9 cellular contexts compared by ENCODE assay signal in genomic region chr4:997375-998071, GRCh38. TPM values are rescaled to one million over a fixed set of nuclear protein-coding genes. Genes with fewer than 3 reads are reported as not detected.
DNase-seq lines count a peak whose midpoint lies in the region; ATAC-seq, FAIRE-seq and TF ChIP-seq lines count a peak whose summit lies in the region.
"Had no signal": no experiment of that assay in that cellular context is flagged by ENCODE, and none has a peak within 500 bp of the region (broad histone marks: within the 10 kb centered on the region; RNA-seq: fewer than 3 reads in every experiment).

No MANE protein-coding gene starts in this region.

- ATAC-seq in HCT116: no peak
- ATAC-seq in HG02885 (IDR thresholded peaks at IDR 0.05; ENCODE audit: poor library complexity, unreplicated experiment): no peak
- ATAC-seq: mucosa of descending colon had no signal

- CTCF ChIA-PET in HCT116 (lab: Charles Lee): no interaction called here
- CTCF ChIA-PET in endothelial cell of umbilical vein (lab: Charles Lee): no interaction called here

- TF ChIP-seq POLR2A in HCT116 (IDR thresholded peaks at IDR 0.05; ENCODE audit: borderline replicate concordance, extremely low read depth, insufficient read depth, insufficient read length) (no peak), endothelial cell of umbilical vein (IDR thresholded peaks at IDR 0.05; ENCODE audit: low read depth, low read length) (no peak)

- no peak for TF ChIP-seq RAD21 in HCT116 (IDR thresholded peaks at IDR 0.05; ENCODE audit: low read depth)

- dilution Hi-C loops in endothelial cell of umbilical vein (cut with MboI; ENCODE audit: extremely low pct_ligation_motif_present, low sequenced_read_pairs): no loop called here

- H3K27ac ChIP-seq in HCT116 (ENCODE audit: low read depth, low read length) (no peak overlapping the region), endothelial cell of umbilical vein (ENCODE audit: insufficient read depth, low read depth, low read length) (no peak overlapping the region)

- H3K27me3 ChIP-seq in HCT116 (ENCODE audit: insufficient read depth, low read length): no peaks in the 10 kb centered on the region
- peaks cover 28 to 33% of the 10 kb centered on the region in 2 experiments for H3K27me3 ChIP-seq in endothelial cell of umbilical vein (ENCODE audit: control insufficient read depth in 2 of 2, insufficient read depth in 2 of 2, low read length in 2 of 2)

- no peak overlapping the region for H3K4me3 ChIP-seq in HCT116 (replicated peaks in 1 of 2; ENCODE audit: low read depth in 1 of 2, low read length in 2 of 2)
- H3K4me3 ChIP-seq in endothelial cell of umbilical vein (replicated peaks in 1 of 3; ENCODE audit: insufficient read depth in 1 of 3, low read depth in 1 of 3, low read length in 3 of 3): no peak overlapping the region
- H3K4me3 ChIP-seq: mucosa of descending colon had no signal

- H3K79me2 ChIP-seq in HCT116 (ENCODE audit: insufficient read depth, low read length) (no peaks in the 10 kb centered on the region), endothelial cell of umbilical vein (ENCODE audit: control insufficient read depth, insufficient read depth, low read length) (no peaks in the 10 kb centered on the region)

- H3K4me1 ChIP-seq in HCT116 (ENCODE audit: control insufficient read depth in 1 of 2, insufficient read depth in 2 of 2, low read length in 2 of 2) (peaks cover 10 to 15% of the 10 kb centered on the region in 2 experiments), endothelial cell of umbilical vein (ENCODE audit: control insufficient read depth, extremely low read depth, insufficient read depth, low read length) (peaks cover 3% of the 10 kb centered on the region)

- no peaks in the 10 kb centered on the region for H3K9me1 ChIP-seq in endothelial cell of umbilical vein (replicated peaks; ENCODE audit: control insufficient read depth, extremely low read depth, insufficient read depth, low read length)

- no peaks in the 10 kb centered on the region for H3K9me3 ChIP-seq in HCT116 (ENCODE audit: control insufficient read depth in 1 of 2, insufficient read depth in 1 of 2, low read depth in 1 of 2, low read length in 2 of 2)
- no peaks in the 10 kb centered on the region for H3K9me3 ChIP-seq in endothelial cell of umbilical vein (replicated peaks; ENCODE audit: control insufficient read depth, insufficient read depth, low read length)
- H3K9me3 ChIP-seq: mucosa of descending colon had no signal

- no peaks in the 10 kb centered on the region for H4K20me1 ChIP-seq in HCT116 (ENCODE audit: insufficient read depth)
- H4K20me1 ChIP-seq in endothelial cell of umbilical vein (replicated peaks; ENCODE audit: control insufficient read depth, extremely low read depth, insufficient read depth, low read length): no peaks in the 10 kb centered on the region

- DNase-seq in 8988T (peak; percentile 78), HCT116 (ENCODE audit: low read depth, low spot score) (no peak), endothelial cell of umbilical vein (ENCODE audit: low read depth, low spot score) (no peak), myocyte (ENCODE audit: low read depth) (peak; percentile 20), GF-D8 (lab: John Stamatoyannopoulos, UW) (no peak), hippocampal formation (lab: John Stamatoyannopoulos, UW) (no peak), NCI-H187 treated with DMSO at 0.1 percent for 48 hours (lab: John Stamatoyannopoulos, UW) (no peak)

- intact Hi-C loops in HCT116 (cut with micrococcal nuclease): no loop called here
- intact Hi-C loops in endothelial cell of umbilical vein (cut with micrococcal nuclease): no loop called here

- BruUV-seq in HCT116 (replicated peaks; lab: Mats Ljungman, UMichigan) (no TSS peak), endothelial cell of umbilical vein (replicated peaks; lab: Mats Ljungman, UMichigan) (no TSS peak)

- H3K9ac ChIP-seq in HCT116 (ENCODE audit: low read length): no peak overlapping the region
- no peak overlapping the region for H3K9ac ChIP-seq in endothelial cell of umbilical vein (replicated peaks; ENCODE audit: extremely low read depth, insufficient read depth, low read length)

- H3K36me3 ChIP-seq in HCT116 (ENCODE audit: control insufficient read depth in 1 of 2, insufficient read depth in 2 of 2, low read length in 2 of 2): no peaks in the 10 kb centered on the region
- no peaks in the 10 kb centered on the region for H3K36me3 ChIP-seq in endothelial cell of umbilical vein (ENCODE audit: control insufficient read depth in 2 of 2, extremely low read depth in 1 of 2, insufficient read depth in 2 of 2, low read length in 2 of 2)

- H2AFZ ChIP-seq in HCT116 (ENCODE audit: low read depth, low read length, poor library complexity, severe bottlenecking) (no peak overlapping the region), endothelial cell of umbilical vein (ENCODE audit: low read depth, low read length) (no peak overlapping the region)

- TF ChIP-seq CTCF in HCT116 (IDR thresholded peaks at IDR 0.05 in 2 of 3, conservative IDR thresholded peaks at IDR 0.05 in 1 of 3; ENCODE audit: borderline replicate concordance in 1 of 3, insufficient read depth in 1 of 3, low read depth in 2 of 3, low read length in 2 of 3): no peak
- TF ChIP-seq CTCF in endothelial cell of umbilical vein (IDR thresholded peaks at IDR 0.05; ENCODE audit: extremely low read depth in 1 of 2, insufficient read depth in 1 of 2, low read depth in 1 of 2, low read length in 2 of 2): no peak

- no peak for FAIRE-seq in endothelial cell of umbilical vein (lab: Jason Lieb, UNC)

- H3K4me2 ChIP-seq in HCT116 (ENCODE audit: low read length) (peak overlapping the region; percentile 28; the same call in 1 of the 2 replicates), endothelial cell of umbilical vein (ENCODE audit: insufficient read depth, low read length) (no peak overlapping the region)

- RAD21 ChIA-PET in HCT116 (lab: Charles Lee; ENCODE audit: low non-redundant PET in 1 of 2, low total read pairs in 2 of 2, uncharacterized antibody in 2 of 2, unreplicated experiment in 2 of 2): no interaction called here

- POLR2A ChIA-PET in HCT116 (lab: Charles Lee) (no interaction called here), endothelial cell of umbilical vein (lab: Charles Lee) (no interaction called here)

- H3K9me2 ChIP-seq in HCT116 (ENCODE audit: insufficient read depth): no peaks in the 10 kb centered on the region

TF ChIP-seq in HCT116, 20 proteins besides CTCF, POLR2A, EP300 and RAD21 (continues in another document):
- TF ChIP-seq CEBPB (IDR thresholded peaks at IDR 0.05; ENCODE audit: low read depth): no peak

TF ChIP-seq in endothelial cell of umbilical vein, 7 proteins besides CTCF, POLR2A, EP300 and RAD21 (continues in another document):
- no peak for TF ChIP-seq JUN (IDR thresholded peaks at IDR 0.05; ENCODE audit: borderline replicate concordance, insufficient read depth, insufficient read length, low read depth)

RNA-seq across cellular contexts. Expression of gene SLC26A1, which starts 4.3 kb away (rescaled TPM):
- total RNA-seq in HCT116 (2021; ENCODE audit: unreplicated experiment) (0.22 TPM), endothelial cell of umbilical vein (0.32 TPM in 1 of 2 replicates, not detected in the other), myocyte (0.24 TPM in 1 of 2 replicates, not detected in the other)
- 4.4 and 5.6 TPM in 2 replicates for polyA plus RNA-seq in HCT116 (2012)
- polyA plus RNA-seq in endothelial cell of umbilical vein: 0.06 and 0.10 TPM in 2 replicates
- polyA plus RNA-seq in endothelial cell of umbilical vein (2011; cell fraction: cytosol; rRNA removed): 0.07 TPM in 1 of 2 replicates, not detected in the other
- polyA plus RNA-seq in endothelial cell of umbilical vein (2011; cell fraction: nucleus; rRNA removed): 0.14 TPM in 1 of 2 replicates, not detected in the other
- 1.00 and 1.9 TPM in 2 replicates for polyA plus RNA-seq in endothelial cell of umbilical vein (2012)
- not detected in 2 replicates for polyA minus RNA-seq in endothelial cell of umbilical vein
- polyA minus RNA-seq in endothelial cell of umbilical vein (2011; cell fraction: cytosol; rRNA and poly(A)+ RNA removed): 0.41 TPM
- not detected in 2 replicates for polyA minus RNA-seq in endothelial cell of umbilical vein (2011; cell fraction: nucleus; rRNA and poly(A)+ RNA removed)
- 2.7 TPM for polyA plus RNA-seq in myocyte (2012)

RNA-seq across cellular contexts. Expression of gene IDUA, which starts 10.7 kb away (rescaled TPM):
- 28.2 TPM for total RNA-seq in HCT116 (2021; ENCODE audit: unreplicated experiment)
- 22.3 and 26.0 TPM in 2 replicates for polyA plus RNA-seq in HCT116 (2012)
- total RNA-seq in endothelial cell of umbilical vein: 29.2 and 34.1 TPM in 2 replicates
- 19.1 and 23.6 TPM in 2 replicates for polyA plus RNA-seq in endothelial cell of umbilical vein
- 3.3 and 4.2 TPM in 2 replicates for polyA plus RNA-seq in endothelial cell of umbilical vein (2011; cell fraction: cytosol; rRNA removed)
- polyA plus RNA-seq in endothelial cell of umbilical vein (2011; cell fraction: nucleus; rRNA removed): 73.4 and 129 TPM in 2 replicates
- 10.2 and 16.5 TPM in 2 replicates for polyA plus RNA-seq in endothelial cell of umbilical vein (2012)
- polyA minus RNA-seq in endothelial cell of umbilical vein: 9.5 and 14.7 TPM in 2 replicates
- 1.6 TPM for polyA minus RNA-seq in endothelial cell of umbilical vein (2011; cell fraction: cytosol; rRNA and poly(A)+ RNA removed)
- 10.7 and 32.5 TPM in 2 replicates for polyA minus RNA-seq in endothelial cell of umbilical vein (2011; cell fraction: nucleus; rRNA and poly(A)+ RNA removed)
- 27.6 and 30.9 TPM in 2 replicates for total RNA-seq in myocyte
- 29.2 TPM for polyA plus RNA-seq in myocyte (2012)

RNA-seq across cellular contexts. Expression of gene FGFRL1, which starts 13.9 kb away (rescaled TPM):
- total RNA-seq in HCT116 (2021; ENCODE audit: unreplicated experiment): 91.1 TPM
- 75.9 and 100 TPM in 2 replicates for polyA plus RNA-seq in HCT116 (2012)
- total RNA-seq in endothelial cell of umbilical vein: 33.3 and 34.8 TPM in 2 replicates
- polyA plus RNA-seq in endothelial cell of umbilical vein: 74.6 and 88.8 TPM in 2 replicates
- 73.5 and 75.3 TPM in 2 replicates for polyA plus RNA-seq in endothelial cell of umbilical vein (2011; cell fraction: cytosol; rRNA removed)
- 26.9 and 32.1 TPM in 2 replicates for polyA plus RNA-seq in endothelial cell of umbilical vein (2011; cell fraction: nucleus; rRNA removed)
- 35.4 and 45.4 TPM in 2 replicates for polyA plus RNA-seq in endothelial cell of umbilical vein (2012)
- 115 and 131 TPM in 2 replicates for polyA minus RNA-seq in endothelial cell of umbilical vein
- polyA minus RNA-seq in endothelial cell of umbilical vein (2011; cell fraction: cytosol; rRNA and poly(A)+ RNA removed): 17.3 TPM
- 19.3 and 20.6 TPM in 2 replicates for polyA minus RNA-seq in endothelial cell of umbilical vein (2011; cell fraction: nucleus; rRNA and poly(A)+ RNA removed)
- 20.5 and 22.5 TPM in 2 replicates for total RNA-seq in myocyte
- polyA plus RNA-seq in myocyte (2012): 25.0 TPM

RNA-seq across cellular contexts. Expression of gene DGKQ, which starts 24.2 kb away (rescaled TPM):
- total RNA-seq in HCT116 (2021; ENCODE audit: unreplicated experiment) (22.0 TPM), endothelial cell of umbilical vein (20.2 and 20.4 TPM in 2 replicates), myocyte (10.2 and 12.5 TPM in 2 replicates)
- 17.8 and 20.2 TPM in 2 replicates for polyA plus RNA-seq in HCT116 (2012)
- 15.8 and 18.3 TPM in 2 replicates for polyA plus RNA-seq in endothelial cell of umbilical vein
- polyA plus RNA-seq in endothelial cell of umbilical vein (2011; cell fraction: cytosol; rRNA removed): 7.2 and 12.3 TPM in 2 replicates
- 64.3 and 74.9 TPM in 2 replicates for polyA plus RNA-seq in endothelial cell of umbilical vein (2011; cell fraction: nucleus; rRNA removed)
- polyA plus RNA-seq in endothelial cell of umbilical vein (2012): 9.3 and 13.6 TPM in 2 replicates
- 8.7 and 12.7 TPM in 2 replicates for polyA minus RNA-seq in endothelial cell of umbilical vein
- polyA minus RNA-seq in endothelial cell of umbilical vein (2011; cell fraction: cytosol; rRNA and poly(A)+ RNA removed): 1.8 TPM
- 12.3 and 21.8 TPM in 2 replicates for polyA minus RNA-seq in endothelial cell of umbilical vein (2011; cell fraction: nucleus; rRNA and poly(A)+ RNA removed)
- 9.7 TPM for polyA plus RNA-seq in myocyte (2012)

Comparison
In these comparisons a context has a peak if more than half of its experiments do, and no peak if none do; other contexts are left out.
1. DNase-seq: peak in 8988T (single experiment) and myocyte (single experiment); none in HCT116 (single experiment), endothelial cell of umbilical vein (single experiment), GF-D8 (single experiment), hippocampal formation (0 of 2) and NCI-H187 treated with DMSO at 0.1 percent for 48 hours (single experiment).